ENCODE assay signal across 1 cellular context in the genomic region with DNA sequence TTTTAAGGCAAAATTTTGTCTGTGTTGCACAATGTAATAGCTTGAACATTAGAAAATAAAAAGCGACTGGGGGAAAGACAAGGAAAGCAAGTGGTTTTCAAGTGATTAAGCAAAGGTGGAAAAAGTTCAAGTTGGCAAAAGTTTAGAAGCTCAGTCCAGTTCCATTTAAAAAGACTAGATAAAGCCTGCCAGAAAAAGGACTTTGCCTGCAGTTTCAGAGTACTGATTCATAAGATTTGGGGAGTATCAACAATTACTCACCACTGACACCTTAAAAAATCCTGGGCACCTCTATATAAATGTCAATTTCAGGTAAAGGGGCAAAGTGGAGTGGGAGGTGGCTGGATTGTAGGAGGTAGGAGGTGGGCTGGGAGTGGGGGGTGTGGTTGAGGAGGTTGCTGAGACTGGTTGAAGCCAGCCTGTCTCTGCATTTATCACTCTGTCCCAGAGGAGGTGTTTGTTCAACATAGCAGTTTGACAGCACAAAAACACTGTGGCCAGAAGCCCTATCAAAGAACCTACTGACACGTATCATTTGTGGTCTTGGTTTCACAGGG.
TF ChIP-seq lines count a peak whose summit lies in the region.

No MANE protein-coding gene starts in this region.

TF ChIP-seq in H1, 55 proteins besides CTCF, POLR2A, EP300 and RAD21 (continued from another document):
- TF ChIP-seq SIRT6 (IDR thresholded peaks at IDR 0.05; ENCODE audit: low read length) (no peak), SRF (IDR thresholded peaks at IDR 0.05; ENCODE audit: low read depth, low read length) (no peak)
